In the genomic region with DNA sequence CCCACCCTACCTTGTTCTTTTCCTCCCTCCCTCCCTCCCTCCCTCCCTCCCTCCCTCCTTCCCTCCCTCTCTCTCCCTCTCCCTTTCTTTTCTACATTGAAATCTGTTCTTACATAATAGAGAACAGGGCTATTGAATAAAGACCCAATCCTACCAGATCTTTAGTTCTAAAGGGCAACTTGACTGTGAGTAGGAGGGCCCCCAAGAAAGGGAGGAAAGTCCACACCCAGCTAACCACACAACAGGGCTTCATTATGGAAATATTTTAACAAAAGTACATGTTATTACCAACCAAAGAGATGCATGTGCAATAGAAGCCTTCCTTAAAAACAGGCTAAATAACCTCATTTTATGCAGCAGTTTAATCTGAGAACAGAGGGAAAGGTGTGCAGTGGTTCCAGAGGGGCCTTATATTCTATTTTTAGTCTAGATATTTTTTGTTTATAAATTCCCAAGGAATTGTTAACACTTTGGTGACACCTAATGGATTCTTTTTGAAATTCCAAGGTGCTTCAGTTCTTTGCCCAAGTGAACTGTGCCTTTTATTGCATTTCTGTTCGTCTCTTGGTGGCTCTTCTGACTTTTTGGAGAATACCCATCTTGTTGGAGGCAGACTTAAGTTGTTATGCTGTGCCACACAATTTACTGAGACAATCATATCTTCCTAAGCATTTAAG, we compare ENCODE assay signal across 8 cellular contexts.
DNase-seq lines count a peak whose midpoint lies in the region; ATAC-seq, FAIRE-seq and TF ChIP-seq lines count a peak whose summit lies in the region.
"Had no signal": no experiment of that assay in that cellular context is flagged by ENCODE, and none has a peak within 500 bp of the region (broad histone marks: within the 10 kb centered on the region; RNA-seq: fewer than 3 reads in every experiment).

No MANE protein-coding gene starts in this region.

- H3K36me3 Mint-ChIP-seq in naive thymus-derived CD4-positive, alpha-beta T cell = peaks cover 11 to 48% (median 42%) of the 10 kb centered on the region in 5 donors

- POLR2A ChIA-PET in naive thymus-derived CD4-positive, alpha-beta T cell (lab: Charles Lee) = interaction anchor here (1.5 to 35.2 kb wide), 7 partner anchors 8 to 147 kb away, joined by 5 to 900 read pairs (median 10); a partner anchor contains a TSS

- no peak for ATAC-seq in naive thymus-derived CD4-positive, alpha-beta T cell
- ATAC-seq in HG03159 (IDR thresholded peaks at IDR 0.05; ENCODE audit: unreplicated experiment) (no peak), GM19351 (IDR thresholded peaks at IDR 0.05; ENCODE audit: unreplicated experiment) (no peak), HG02973 (IDR thresholded peaks at IDR 0.05; ENCODE audit: unreplicated experiment) (no peak)

- H3K36me3 ChIP-seq in bronchial epithelial cell (ENCODE audit: control insufficient read depth, insufficient read depth, low read length) = no peaks in the 10 kb centered on the region
- H3K36me3 ChIP-seq in naive thymus-derived CD4-positive, alpha-beta T cell (ENCODE audit: control insufficient read depth in 2 of 3, insufficient read depth in 3 of 3, low read length in 3 of 3) = peaks cover 13 to 36% (median 31%) of the 10 kb centered on the region in 3 experiments

- no peak for FAIRE-seq in bronchial epithelial cell (lab: Jason Lieb, UNC)

- H3K4me3 ChIP-seq in bronchial epithelial cell (ENCODE audit: low read depth, low read length) = no peak overlapping the region
- no peak overlapping the region for H3K4me3 ChIP-seq in naive thymus-derived CD4-positive, alpha-beta T cell (ENCODE audit: low read length)
- H3K4me3 ChIP-seq: SJSA1 had no signal

- H3K27me3 Mint-ChIP-seq in naive thymus-derived CD4-positive, alpha-beta T cell = no peaks in the 10 kb centered on the region

- intact Hi-C loops in naive thymus-derived CD4-positive, alpha-beta T cell (cut with micrococcal nuclease) = loop anchor here (2.0 to 5.0 kb wide), 2 partner anchors 27 to 39 kb away; no protein-coding TSS in a partner anchor

- H3K4me1 Mint-ChIP-seq in naive thymus-derived CD4-positive, alpha-beta T cell = peaks cover 58 to 86% (median 81%) of the 10 kb centered on the region in 7 donors

- H3K4me3 Mint-ChIP-seq in naive thymus-derived CD4-positive, alpha-beta T cell = peak overlapping the region in 9 of 10 donors; percentile 25 to 74 (median 49)

- H3K9me3 Mint-ChIP-seq in naive thymus-derived CD4-positive, alpha-beta T cell = no peaks in the 10 kb centered on the region

- no peaks in the 10 kb centered on the region for H3K27me3 ChIP-seq in bronchial epithelial cell (ENCODE audit: control insufficient read depth, insufficient read depth, low read length)
- H3K27me3 ChIP-seq in naive thymus-derived CD4-positive, alpha-beta T cell (ENCODE audit: control insufficient read depth in 2 of 2, insufficient read depth in 2 of 2, low read length in 2 of 2) = no peaks in the 10 kb centered on the region
- H3K27me3 ChIP-seq: SJSA1 had no signal

- CTCF ChIA-PET in naive thymus-derived CD4-positive, alpha-beta T cell (lab: Charles Lee) = interaction anchor here (0.7 to 8.1 kb wide), 13 partner anchors 11 to 253 kb away, joined by 3 to 131 read pairs (median 5); no protein-coding TSS in a partner anchor

- peak overlapping the region; percentile 51 for H3K27ac ChIP-seq in naive thymus-derived CD4-positive, alpha-beta T cell (ENCODE audit: low read depth, low read length)
- H3K27ac ChIP-seq: SJSA1 had no signal

- H3K4me1 ChIP-seq in naive thymus-derived CD4-positive, alpha-beta T cell (ENCODE audit: control insufficient read depth in 2 of 2, insufficient read depth in 2 of 2, low read length in 2 of 2) = peaks cover 14 to 79% of the 10 kb centered on the region in 2 donors
- H3K4me1 ChIP-seq: SJSA1 had no signal

- DNase-seq in ELR (ENCODE audit: low read depth) (peak; percentile 66), NCI-H146 (lab: John Stamatoyannopoulos, UW) (peak; percentile 10), bronchial epithelial cell (ENCODE audit: low read depth) (peak; percentile 44)
- DNase-seq in naive thymus-derived CD4-positive, alpha-beta T cell = no peak

- H3K27ac Mint-ChIP-seq in naive thymus-derived CD4-positive, alpha-beta T cell = peak overlapping the region in 8 of 9 donors; percentile 84 to 97 (median 92)

- no peaks in the 10 kb centered on the region for H3K9me3 ChIP-seq in naive thymus-derived CD4-positive, alpha-beta T cell (ENCODE audit: control insufficient read depth in 2 of 3, low read length in 3 of 3)
- H3K9me3 ChIP-seq: SJSA1 had no signal

- TF ChIP-seq CTCF in bronchial epithelial cell (IDR thresholded peaks at IDR 0.05; ENCODE audit: insufficient read depth, low read length, severe bottlenecking) = peak; percentile 17

Comparison
In these comparisons a context has a peak if more than half of its experiments do, and no peak if none do; other contexts are left out.
1. DNase-seq: peak in ELR (single experiment), NCI-H146 (single experiment) and bronchial epithelial cell (single experiment); none in naive thymus-derived CD4-positive, alpha-beta T cell (0 of 9).